ENCODE assay signal across 1 cellular context in the genomic region with DNA sequence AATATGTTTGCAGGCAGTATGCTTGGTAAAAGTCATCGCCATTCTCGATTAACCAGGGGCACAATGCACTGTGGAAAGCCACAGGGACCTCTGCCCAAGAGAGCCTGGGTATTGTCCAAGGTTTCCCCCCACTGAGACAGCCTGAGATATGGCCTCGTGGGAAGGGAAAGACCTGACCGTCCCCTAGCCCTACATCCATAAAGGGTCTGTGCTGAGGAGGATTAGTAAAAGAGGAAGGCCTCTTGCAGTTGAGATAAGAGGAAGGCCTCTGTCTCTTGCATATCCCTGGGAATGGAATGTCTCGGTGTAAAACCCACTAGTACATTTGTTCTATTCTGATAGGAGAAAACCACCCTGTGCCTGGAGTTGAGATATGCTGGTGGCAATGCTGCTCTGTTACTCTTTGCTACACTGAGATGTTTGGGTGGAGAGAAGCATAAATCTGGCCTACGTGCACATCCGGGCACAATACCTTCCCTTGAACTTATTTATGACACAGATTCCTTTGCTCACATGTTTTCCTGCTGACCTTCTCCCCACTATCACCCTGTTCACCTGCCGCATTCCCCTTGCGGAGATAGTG.
TF ChIP-seq lines count a peak whose summit lies in the region.
"Not testable (repeated sequence)": the region's sequence is repeated elsewhere in the genome, so short reads cannot be mapped to it uniquely, and the experiment has no call there.

No MANE protein-coding gene starts in this region.

TF ChIP-seq in K562, 482 proteins besides CTCF, POLR2A, EP300 and RAD21 (continues in another document):
- TF ChIP-seq, protein P1, sequence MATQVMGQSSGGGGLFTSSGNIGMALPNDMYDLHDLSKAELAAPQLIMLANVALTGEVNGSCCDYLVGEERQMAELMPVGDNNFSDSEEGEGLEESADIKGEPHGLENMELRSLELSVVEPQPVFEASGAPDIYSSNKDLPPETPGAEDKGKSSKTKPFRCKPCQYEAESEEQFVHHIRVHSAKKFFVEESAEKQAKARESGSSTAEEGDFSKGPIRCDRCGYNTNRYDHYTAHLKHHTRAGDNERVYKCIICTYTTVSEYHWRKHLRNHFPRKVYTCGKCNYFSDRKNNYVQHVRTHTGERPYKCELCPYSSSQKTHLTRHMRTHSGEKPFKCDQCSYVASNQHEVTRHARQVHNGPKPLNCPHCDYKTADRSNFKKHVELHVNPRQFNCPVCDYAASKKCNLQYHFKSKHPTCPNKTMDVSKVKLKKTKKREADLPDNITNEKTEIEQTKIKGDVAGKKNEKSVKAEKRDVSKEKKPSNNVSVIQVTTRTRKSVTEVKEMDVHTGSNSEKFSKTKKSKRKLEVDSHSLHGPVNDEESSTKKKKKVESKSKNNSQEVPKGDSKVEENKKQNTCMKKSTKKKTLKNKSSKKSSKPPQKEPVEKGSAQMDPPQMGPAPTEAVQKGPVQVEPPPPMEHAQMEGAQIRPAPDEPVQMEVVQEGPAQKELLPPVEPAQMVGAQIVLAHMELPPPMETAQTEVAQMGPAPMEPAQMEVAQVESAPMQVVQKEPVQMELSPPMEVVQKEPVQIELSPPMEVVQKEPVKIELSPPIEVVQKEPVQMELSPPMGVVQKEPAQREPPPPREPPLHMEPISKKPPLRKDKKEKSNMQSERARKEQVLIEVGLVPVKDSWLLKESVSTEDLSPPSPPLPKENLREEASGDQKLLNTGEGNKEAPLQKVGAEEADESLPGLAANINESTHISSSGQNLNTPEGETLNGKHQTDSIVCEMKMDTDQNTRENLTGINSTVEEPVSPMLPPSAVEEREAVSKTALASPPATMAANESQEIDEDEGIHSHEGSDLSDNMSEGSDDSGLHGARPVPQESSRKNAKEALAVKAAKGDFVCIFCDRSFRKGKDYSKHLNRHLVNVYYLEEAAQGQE (CRISPR knock-in tag; IDR thresholded peaks at IDR 0.05; ENCODE audit: low read depth): peak; percentile 15; the same call in 1 of the 2 replicates
- TF ChIP-seq, protein P2, sequence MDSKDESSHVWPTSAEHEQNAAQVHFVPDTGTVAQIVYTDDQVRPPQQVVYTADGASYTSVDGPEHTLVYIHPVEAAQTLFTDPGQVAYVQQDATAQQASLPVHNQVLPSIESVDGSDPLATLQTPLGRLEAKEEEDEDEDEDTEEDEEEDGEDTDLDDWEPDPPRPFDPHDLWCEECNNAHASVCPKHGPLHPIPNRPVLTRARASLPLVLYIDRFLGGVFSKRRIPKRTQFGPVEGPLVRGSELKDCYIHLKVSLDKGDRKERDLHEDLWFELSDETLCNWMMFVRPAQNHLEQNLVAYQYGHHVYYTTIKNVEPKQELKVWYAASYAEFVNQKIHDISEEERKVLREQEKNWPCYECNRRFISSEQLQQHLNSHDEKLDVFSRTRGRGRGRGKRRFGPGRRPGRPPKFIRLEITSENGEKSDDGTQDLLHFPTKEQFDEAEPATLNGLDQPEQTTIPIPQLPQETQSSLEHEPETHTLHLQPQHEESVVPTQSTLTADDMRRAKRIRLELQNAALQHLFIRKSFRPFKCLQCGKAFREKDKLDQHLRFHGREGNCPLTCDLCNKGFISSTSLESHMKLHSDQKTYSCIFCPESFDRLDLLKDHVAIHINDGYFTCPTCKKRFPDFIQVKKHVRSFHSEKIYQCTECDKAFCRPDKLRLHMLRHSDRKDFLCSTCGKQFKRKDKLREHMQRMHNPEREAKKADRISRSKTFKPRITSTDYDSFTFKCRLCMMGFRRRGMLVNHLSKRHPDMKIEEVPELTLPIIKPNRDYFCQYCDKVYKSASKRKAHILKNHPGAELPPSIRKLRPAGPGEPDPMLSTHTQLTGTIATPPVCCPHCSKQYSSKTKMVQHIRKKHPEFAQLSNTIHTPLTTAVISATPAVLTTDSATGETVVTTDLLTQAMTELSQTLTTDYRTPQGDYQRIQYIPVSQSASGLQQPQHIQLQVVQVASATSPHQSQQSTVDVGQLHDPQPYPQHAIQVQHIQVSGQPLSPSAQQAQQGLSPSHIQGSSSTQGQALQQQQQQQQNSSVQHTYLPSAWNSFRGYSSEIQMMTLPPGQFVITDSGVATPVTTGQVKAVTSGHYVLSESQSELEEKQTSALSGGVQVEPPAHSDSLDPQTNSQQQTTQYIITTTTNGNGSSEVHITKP (IDR thresholded peaks at IDR 0.05; ENCODE audit: partially characterized antibody): peak; percentile 71
- TF ChIP-seq HDAC3 (IDR thresholded peaks at IDR 0.05; ENCODE audit: borderline replicate concordance, partially characterized antibody): peak; percentile 54
- 0 out of 2 replicates have a peak, but pooled peaks have one; percentile 47 for TF ChIP-seq POLR2AphosphoS5 (IDR thresholded peaks at IDR 0.05; ENCODE audit: control insufficient read depth, insufficient read depth, low read depth, low read length)
- TF ChIP-seq ETV5 (CRISPR knock-in tag; IDR thresholded peaks at IDR 0.05; ENCODE audit: low read depth): peak; percentile 55; the same call in 1 of the 2 replicates
- TF ChIP-seq ZKSCAN8 (CRISPR knock-in tag; IDR thresholded peaks at IDR 0.05): peak; percentile 79; the same call in 1 of the 2 replicates
- TF ChIP-seq, protein P3, sequence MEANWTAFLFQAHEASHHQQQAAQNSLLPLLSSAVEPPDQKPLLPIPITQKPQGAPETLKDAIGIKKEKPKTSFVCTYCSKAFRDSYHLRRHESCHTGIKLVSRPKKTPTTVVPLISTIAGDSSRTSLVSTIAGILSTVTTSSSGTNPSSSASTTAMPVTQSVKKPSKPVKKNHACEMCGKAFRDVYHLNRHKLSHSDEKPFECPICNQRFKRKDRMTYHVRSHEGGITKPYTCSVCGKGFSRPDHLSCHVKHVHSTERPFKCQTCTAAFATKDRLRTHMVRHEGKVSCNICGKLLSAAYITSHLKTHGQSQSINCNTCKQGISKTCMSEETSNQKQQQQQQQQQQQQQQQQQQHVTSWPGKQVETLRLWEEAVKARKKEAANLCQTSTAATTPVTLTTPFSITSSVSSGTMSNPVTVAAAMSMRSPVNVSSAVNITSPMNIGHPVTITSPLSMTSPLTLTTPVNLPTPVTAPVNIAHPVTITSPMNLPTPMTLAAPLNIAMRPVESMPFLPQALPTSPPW (CRISPR knock-in tag; IDR thresholded peaks at IDR 0.05): peak; percentile 40
- TF ChIP-seq, protein P4, sequence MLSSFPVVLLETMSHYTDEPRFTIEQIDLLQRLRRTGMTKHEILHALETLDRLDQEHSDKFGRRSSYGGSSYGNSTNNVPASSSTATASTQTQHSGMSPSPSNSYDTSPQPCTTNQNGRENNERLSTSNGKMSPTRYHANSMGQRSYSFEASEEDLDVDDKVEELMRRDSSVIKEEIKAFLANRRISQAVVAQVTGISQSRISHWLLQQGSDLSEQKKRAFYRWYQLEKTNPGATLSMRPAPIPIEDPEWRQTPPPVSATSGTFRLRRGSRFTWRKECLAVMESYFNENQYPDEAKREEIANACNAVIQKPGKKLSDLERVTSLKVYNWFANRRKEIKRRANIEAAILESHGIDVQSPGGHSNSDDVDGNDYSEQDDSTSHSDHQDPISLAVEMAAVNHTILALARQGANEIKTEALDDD (IDR thresholded peaks at IDR 0.05): peak; percentile 89
- 0 out of 2 replicates have a peak, but pooled peaks have one; percentile 46 for TF ChIP-seq ZBTB17 (CRISPR knock-in tag; IDR thresholded peaks at IDR 0.05)
- TF ChIP-seq, protein P5, sequence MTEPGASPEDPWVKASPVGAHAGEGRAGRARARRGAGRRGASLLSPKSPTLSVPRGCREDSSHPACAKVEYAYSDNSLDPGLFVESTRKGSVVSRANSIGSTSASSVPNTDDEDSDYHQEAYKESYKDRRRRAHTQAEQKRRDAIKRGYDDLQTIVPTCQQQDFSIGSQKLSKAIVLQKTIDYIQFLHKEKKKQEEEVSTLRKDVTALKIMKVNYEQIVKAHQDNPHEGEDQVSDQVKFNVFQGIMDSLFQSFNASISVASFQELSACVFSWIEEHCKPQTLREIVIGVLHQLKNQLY (CRISPR knock-in tag; conservative IDR thresholded peaks at IDR 0.05): peak in 1 of 2 experiments; percentile 58; a peak in 1 of 4 replicates
- TF ChIP-seq ZNF79 (CRISPR knock-in tag; IDR thresholded peaks at IDR 0.05; ENCODE audit: low read depth): 0 out of 2 replicates have a peak, but pooled peaks have one; percentile 35
- TF ChIP-seq, protein P6, sequence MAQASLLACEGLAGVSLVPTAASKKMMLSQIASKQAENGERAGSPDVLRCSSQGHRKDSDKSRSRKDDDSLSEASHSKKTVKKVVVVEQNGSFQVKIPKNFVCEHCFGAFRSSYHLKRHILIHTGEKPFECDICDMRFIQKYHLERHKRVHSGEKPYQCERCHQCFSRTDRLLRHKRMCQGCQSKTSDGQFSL (CRISPR knock-in tag; IDR thresholded peaks at IDR 0.05): not testable (repeated sequence)
- TF ChIP-seq, protein P6 (tag; IDR thresholded peaks at IDR 0.05): peak in 1 of 2 experiments; percentile 22; a peak in 1 of 4 replicates
- TF ChIP-seq KLF16 (IDR thresholded peaks at IDR 0.05): peak; percentile 93
- TF ChIP-seq, protein P7, sequence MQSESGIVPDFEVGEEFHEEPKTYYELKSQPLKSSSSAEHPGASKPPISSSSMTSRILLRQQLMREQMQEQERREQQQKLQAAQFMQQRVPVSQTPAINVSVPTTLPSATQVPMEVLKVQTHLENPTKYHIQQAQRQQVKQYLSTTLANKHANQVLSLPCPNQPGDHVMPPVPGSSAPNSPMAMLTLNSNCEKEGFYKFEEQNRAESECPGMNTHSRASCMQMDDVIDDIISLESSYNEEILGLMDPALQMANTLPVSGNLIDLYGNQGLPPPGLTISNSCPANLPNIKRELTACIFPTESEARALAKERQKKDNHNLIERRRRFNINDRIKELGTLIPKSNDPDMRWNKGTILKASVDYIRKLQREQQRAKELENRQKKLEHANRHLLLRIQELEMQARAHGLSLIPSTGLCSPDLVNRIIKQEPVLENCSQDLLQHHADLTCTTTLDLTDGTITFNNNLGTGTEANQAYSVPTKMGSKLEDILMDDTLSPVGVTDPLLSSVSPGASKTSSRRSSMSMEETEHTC (IDR thresholded peaks at IDR 0.05): 0 out of 2 replicates have a peak, but pooled peaks have one; percentile 48
- TF ChIP-seq CXXC5 (CRISPR knock-in tag; IDR thresholded peaks at IDR 0.05): peak; percentile 60
- TF ChIP-seq, protein P8, sequence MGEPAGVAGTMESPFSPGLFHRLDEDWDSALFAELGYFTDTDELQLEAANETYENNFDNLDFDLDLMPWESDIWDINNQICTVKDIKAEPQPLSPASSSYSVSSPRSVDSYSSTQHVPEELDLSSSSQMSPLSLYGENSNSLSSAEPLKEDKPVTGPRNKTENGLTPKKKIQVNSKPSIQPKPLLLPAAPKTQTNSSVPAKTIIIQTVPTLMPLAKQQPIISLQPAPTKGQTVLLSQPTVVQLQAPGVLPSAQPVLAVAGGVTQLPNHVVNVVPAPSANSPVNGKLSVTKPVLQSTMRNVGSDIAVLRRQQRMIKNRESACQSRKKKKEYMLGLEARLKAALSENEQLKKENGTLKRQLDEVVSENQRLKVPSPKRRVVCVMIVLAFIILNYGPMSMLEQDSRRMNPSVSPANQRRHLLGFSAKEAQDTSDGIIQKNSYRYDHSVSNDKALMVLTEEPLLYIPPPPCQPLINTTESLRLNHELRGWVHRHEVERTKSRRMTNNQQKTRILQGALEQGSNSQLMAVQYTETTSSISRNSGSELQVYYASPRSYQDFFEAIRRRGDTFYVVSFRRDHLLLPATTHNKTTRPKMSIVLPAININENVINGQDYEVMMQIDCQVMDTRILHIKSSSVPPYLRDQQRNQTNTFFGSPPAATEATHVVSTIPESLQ (CRISPR knock-in tag; IDR thresholded peaks at IDR 0.05): 0 out of 2 replicates have a peak, but pooled peaks have one; percentile 68
- TF ChIP-seq RCOR1 (IDR thresholded peaks at IDR 0.05; ENCODE audit: borderline replicate concordance in 1 of 2, low read depth in 2 of 2, low read length in 2 of 2): peak; percentile 63 to 91; a peak in 2 of 4 replicates
- peak in 1 of 2 experiments; percentile 55; a peak in 2 of 4 replicates for TF ChIP-seq MAZ (CRISPR knock-in tag; conservative IDR thresholded peaks at IDR 0.05 in 1 of 2, IDR thresholded peaks at IDR 0.05 in 1 of 2)
- TF ChIP-seq GATAD2A (IDR thresholded peaks at IDR 0.05): peak; percentile 76
- peak; percentile 84; the same call in 1 of the 2 replicates for TF ChIP-seq LCOR (CRISPR knock-in tag; IDR thresholded peaks at IDR 0.05)
- peak; percentile 85 to 91; a peak in 3 of 4 replicates for TF ChIP-seq TEAD1 (CRISPR knock-in tag; IDR thresholded peaks at IDR 0.05)
- 0 out of 2 replicates have a peak, but pooled peaks have one; percentile 34 for TF ChIP-seq GTF2A2 (tag; IDR thresholded peaks at IDR 0.05)
- peak; percentile 75 for TF ChIP-seq TEAD2 (tag; IDR thresholded peaks at IDR 0.05)
- TF ChIP-seq, protein P9, sequence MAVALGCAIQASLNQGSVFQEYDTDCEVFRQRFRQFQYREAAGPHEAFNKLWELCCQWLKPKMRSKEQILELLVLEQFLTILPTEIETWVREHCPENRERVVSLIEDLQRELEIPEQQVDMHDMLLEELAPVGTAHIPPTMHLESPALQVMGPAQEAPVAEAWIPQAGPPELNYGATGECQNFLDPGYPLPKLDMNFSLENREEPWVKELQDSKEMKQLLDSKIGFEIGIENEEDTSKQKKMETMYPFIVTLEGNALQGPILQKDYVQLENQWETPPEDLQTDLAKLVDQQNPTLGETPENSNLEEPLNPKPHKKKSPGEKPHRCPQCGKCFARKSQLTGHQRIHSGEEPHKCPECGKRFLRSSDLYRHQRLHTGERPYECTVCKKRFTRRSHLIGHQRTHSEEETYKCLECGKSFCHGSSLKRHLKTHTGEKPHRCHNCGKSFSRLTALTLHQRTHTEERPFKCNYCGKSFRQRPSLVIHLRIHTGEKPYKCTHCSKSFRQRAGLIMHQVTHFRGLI (CRISPR knock-in tag; IDR thresholded peaks at IDR 0.05): 0 out of 2 replicates have a peak, but pooled peaks have one; percentile 42
- TF ChIP-seq RUNX1 (IDR thresholded peaks at IDR 0.05; ENCODE audit: low read depth): 0 out of 2 replicates have a peak, but pooled peaks have one; percentile 47
- TF ChIP-seq ETV6 (IDR thresholded peaks at IDR 0.05; ENCODE audit: borderline replicate concordance in 1 of 2, low read depth in 2 of 2, low read length in 1 of 2): 0 out of 4 replicates have a peak, but pooled peaks of 1 of the 2 experiments have one; percentile 32
- TF ChIP-seq ETV6 (CRISPR knock-in tag; IDR thresholded peaks at IDR 0.05; ENCODE audit: borderline replicate concordance): not testable (repeated sequence)
- TF ChIP-seq, protein P10, sequence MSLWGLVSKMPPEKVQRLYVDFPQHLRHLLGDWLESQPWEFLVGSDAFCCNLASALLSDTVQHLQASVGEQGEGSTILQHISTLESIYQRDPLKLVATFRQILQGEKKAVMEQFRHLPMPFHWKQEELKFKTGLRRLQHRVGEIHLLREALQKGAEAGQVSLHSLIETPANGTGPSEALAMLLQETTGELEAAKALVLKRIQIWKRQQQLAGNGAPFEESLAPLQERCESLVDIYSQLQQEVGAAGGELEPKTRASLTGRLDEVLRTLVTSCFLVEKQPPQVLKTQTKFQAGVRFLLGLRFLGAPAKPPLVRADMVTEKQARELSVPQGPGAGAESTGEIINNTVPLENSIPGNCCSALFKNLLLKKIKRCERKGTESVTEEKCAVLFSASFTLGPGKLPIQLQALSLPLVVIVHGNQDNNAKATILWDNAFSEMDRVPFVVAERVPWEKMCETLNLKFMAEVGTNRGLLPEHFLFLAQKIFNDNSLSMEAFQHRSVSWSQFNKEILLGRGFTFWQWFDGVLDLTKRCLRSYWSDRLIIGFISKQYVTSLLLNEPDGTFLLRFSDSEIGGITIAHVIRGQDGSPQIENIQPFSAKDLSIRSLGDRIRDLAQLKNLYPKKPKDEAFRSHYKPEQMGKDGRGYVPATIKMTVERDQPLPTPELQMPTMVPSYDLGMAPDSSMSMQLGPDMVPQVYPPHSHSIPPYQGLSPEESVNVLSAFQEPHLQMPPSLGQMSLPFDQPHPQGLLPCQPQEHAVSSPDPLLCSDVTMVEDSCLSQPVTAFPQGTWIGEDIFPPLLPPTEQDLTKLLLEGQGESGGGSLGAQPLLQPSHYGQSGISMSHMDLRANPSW (CRISPR knock-in tag; IDR thresholded peaks at IDR 0.05): peak; percentile 28; the same call in 1 of the 2 replicates
- peak; percentile 5 for TF ChIP-seq ZNF41 (CRISPR knock-in tag; conservative IDR thresholded peaks at IDR 0.05)
- TF ChIP-seq SMAD3 (CRISPR knock-in tag; conservative IDR thresholded peaks at IDR 0.05): 0 out of 2 replicates have a peak, but pooled peaks have one; percentile 3
- peak; percentile 5; the same call in 1 of the 2 replicates for TF ChIP-seq BHLHE40 (IDR thresholded peaks at IDR 0.05; ENCODE audit: low read length)
